In genomic region chr12:98970210-98970609, GRCh38 we compare ENCODE assay signal across 28 cellular contexts.
DNase-seq lines count a peak whose midpoint lies in the region; ATAC-seq, FAIRE-seq and TF ChIP-seq lines count a peak whose summit lies in the region.
"Had no signal": no experiment of that assay in that cellular context is flagged by ENCODE, and none has a peak within 500 bp of the region (broad histone marks: within the 10 kb centered on the region; RNA-seq: fewer than 3 reads in every experiment).

No MANE protein-coding gene starts in this region.

- H3K36me3 Mint-ChIP-seq in activated naive CD8-positive, alpha-beta T cell treated with anti-CD3 and anti-CD28 coated beads, Interleukin-2, amount 50 U/mL, for 24 hours (ENCODE audit: low read depth) = no peaks in the 10 kb centered on the region
- H3K36me3 Mint-ChIP-seq: CD14-positive monocyte; CD4-positive, alpha-beta memory T cell; CD4-positive, CD25-positive, alpha-beta regulatory T cell; CD8-positive, alpha-beta memory T cell had no signal

- FAIRE-seq in pancreas (lab: Jason Lieb, UNC) = no peak
- FAIRE-seq: A204.1, GM12878, GM12892, GM18507 had no signal

- H3K27ac Mint-ChIP-seq in activated naive CD8-positive, alpha-beta T cell treated with anti-CD3 and anti-CD28 coated beads, Interleukin-2, amount 50 U/mL, for 24 hours = no peak overlapping the region
- H3K27ac Mint-ChIP-seq: CD14-positive monocyte; CD4-positive, alpha-beta memory T cell; CD4-positive, CD25-positive, alpha-beta regulatory T cell; CD8-positive, alpha-beta memory T cell had no signal

- H3K36me3 ChIP-seq in pancreas = no peaks in the 10 kb centered on the region
- no peaks in the 10 kb centered on the region for H3K36me3 ChIP-seq in psoas muscle (ENCODE audit: insufficient read depth in 1 of 2, low read depth in 1 of 2)
- H3K36me3 ChIP-seq: BE2C had no signal

- H3K4me3 ChIP-seq in dorsolateral prefrontal cortex = no peak overlapping the region
- H3K4me3 ChIP-seq in pancreas = no peak overlapping the region
- H3K4me3 ChIP-seq in psoas muscle = no peak overlapping the region
- H3K4me3 ChIP-seq: BLaER1, GM12878 had no signal

- no peak for TF ChIP-seq CTCF in dorsolateral prefrontal cortex (IDR thresholded peaks at IDR 0.05 in 54 of 56, conservative IDR thresholded peaks at IDR 0.05 in 2 of 56; ENCODE audit: low read depth in 1 of 56, partially characterized antibody in 56 of 56)
- TF ChIP-seq CTCF in pancreas (IDR thresholded peaks at IDR 0.05) = no peak
- no peak for TF ChIP-seq CTCF in psoas muscle (IDR thresholded peaks at IDR 0.05)

- DNase-seq in caudate nucleus (lab: John Stamatoyannopoulos, UW) (no peak), dorsolateral prefrontal cortex (no peak), pancreas (no peak), dermis blood vessel endothelial cell (no peak), psoas muscle (no peak)
- DNase-seq in NK-92 treated with Interleukin-12 subunit alpha and Interleukin-12 subunit beta, amount 100 ng/mL, for 24 hours (lab: John Stamatoyannopoulos, UW) = no peak
- DNase-seq in activated naive CD8-positive, alpha-beta T cell treated with anti-CD3 and anti-CD28 coated beads, Interleukin-2, amount 50 U/mL, for 24 hours = no peak
- DNase-seq: 8988T; ACHN; BE2C; C1 segment of cervical spinal cord; CD4-positive, alpha-beta memory T cell; CD4-positive, CD25-positive, alpha-beta regulatory T cell; CD8-positive, alpha-beta memory T cell; COR-L47; DMS 273 treated with DMSO at 0.1 percent for 48 hours; DMS153; DMS53; DMS79; DND-41; EL; GDM1 had no signal

- H3K27me3 Mint-ChIP-seq in activated naive CD8-positive, alpha-beta T cell treated with anti-CD3 and anti-CD28 coated beads, Interleukin-2, amount 50 U/mL, for 24 hours = peaks cover 4% of the 10 kb centered on the region
- H3K27me3 Mint-ChIP-seq: CD4-positive, alpha-beta memory T cell had no signal

- H3K27me3 ChIP-seq in dorsolateral prefrontal cortex (no peaks in the 10 kb centered on the region), pancreas (no peaks in the 10 kb centered on the region), psoas muscle (ENCODE audit: insufficient read depth in 3 of 3, low read length in 2 of 3) (no peaks in the 10 kb centered on the region)
- H3K27me3 ChIP-seq: BE2C, BLaER1 had no signal

- no peaks in the 10 kb centered on the region for H3K4me1 Mint-ChIP-seq in activated naive CD8-positive, alpha-beta T cell treated with anti-CD3 and anti-CD28 coated beads, Interleukin-2, amount 50 U/mL, for 24 hours
- H3K4me1 Mint-ChIP-seq: CD14-positive monocyte; CD4-positive, alpha-beta memory T cell; CD4-positive, CD25-positive, alpha-beta regulatory T cell; CD8-positive, alpha-beta memory T cell had no signal

- H3K9me3 Mint-ChIP-seq in activated naive CD8-positive, alpha-beta T cell treated with anti-CD3 and anti-CD28 coated beads, Interleukin-2, amount 50 U/mL, for 24 hours = peaks cover 4% of the 10 kb centered on the region

- H3K27ac ChIP-seq in caudate nucleus (ENCODE audit: low read depth, low read length) = peak overlapping the region; percentile 46
- H3K27ac ChIP-seq in dorsolateral prefrontal cortex = peak overlapping the region in 43 of 59 donors; percentile 8 to 83 (median 53)
- peak overlapping the region in 3 of 4 donors; percentile 4 to 48 (median 25) for H3K27ac ChIP-seq in pancreas
- no peak overlapping the region for H3K27ac ChIP-seq in psoas muscle
- H3K27ac ChIP-seq: BLaER1 had no signal

- H3K4me3 Mint-ChIP-seq in activated naive CD8-positive, alpha-beta T cell treated with anti-CD3 and anti-CD28 coated beads, Interleukin-2, amount 50 U/mL, for 24 hours = no peak overlapping the region
- H3K4me3 Mint-ChIP-seq: CD14-positive monocyte; CD4-positive, alpha-beta memory T cell; CD4-positive, CD25-positive, alpha-beta regulatory T cell; CD8-positive, alpha-beta memory T cell had no signal

- peaks cover 7 to 19% (median 17%) of the 10 kb centered on the region in 3 donors for H3K4me1 ChIP-seq in pancreas
- no peaks in the 10 kb centered on the region for H3K4me1 ChIP-seq in psoas muscle
- H3K4me1 ChIP-seq: BE2C, BLaER1 had no signal

- peak; percentile 50 to 73 (median 59) for ATAC-seq in pancreas
- ATAC-seq in psoas muscle = no peak
- no peak for ATAC-seq in activated naive CD8-positive, alpha-beta T cell treated with anti-CD3 and anti-CD28 coated beads, Interleukin-2, amount 50 U/mL, for 24 hours
- ATAC-seq: GM12878 had no signal

- H3K9me3 ChIP-seq in pancreas (no peaks in the 10 kb centered on the region), psoas muscle (no peaks in the 10 kb centered on the region)
- H3K9me3 ChIP-seq: BE2C, BLaER1 had no signal

- intact Hi-C loops in dorsolateral prefrontal cortex (cut with DNase I) (no loop called here), pancreas (cut with DNase I) (no loop called here), psoas muscle (cut with DNase I) (no loop called here)

Comparison
In these comparisons a context has a peak if more than half of its experiments do, and no peak if none do; other contexts are left out.
1. ATAC-seq: peak in pancreas (4 of 4); none in psoas muscle (0 of 4) and activated naive CD8-positive, alpha-beta T cell treated with anti-CD3 and anti-CD28 coated beads, Interleukin-2, amount 50 U/mL, for 24 hours (single experiment).